13 cellular contexts compared by ENCODE assay signal in genomic region chr20:1533059-1533458, GRCh38. TPM values are rescaled to one million over a fixed set of nuclear protein-coding genes. Genes with fewer than 3 reads are reported as not detected.
DNase-seq lines count a peak whose midpoint lies in the region; ATAC-seq and TF ChIP-seq lines count a peak whose summit lies in the region.
"Had no signal": no experiment of that assay in that cellular context is flagged by ENCODE, and none has a peak within 500 bp of the region (broad histone marks: within the 10 kb centered on the region; RNA-seq: fewer than 3 reads in every experiment).

No MANE protein-coding gene starts in this region.

- ATAC-seq in esophagus mucosa, result peak; percentile 38
- no peak for ATAC-seq in HG03469 (IDR thresholded peaks at IDR 0.05; ENCODE audit: unreplicated experiment)
- ATAC-seq: left colon; stimulated activated naive B cell treated with anti-CD40 and anti-IgM and Interleukin-4, amounts not matched to agents 10 μg/mL and 1 μg/mL and 100 μg/mL, for 72 hours had no signal

- DNase-seq in AG20443 (ENCODE audit: low spot score), result peak; percentile 20
- DNase-seq in EL, result peak; percentile 18
- DNase-seq in NCI-H460 (ENCODE audit: extremely low read depth, low read depth), result peak; percentile 21
- DNase-seq in NCI-H2227 (lab: John Stamatoyannopoulos, UW; ENCODE audit: unreplicated experiment), result no peak
- no peak for DNase-seq in endothelial cell (ENCODE audit: low spot score)
- DNase-seq: activated effector memory CD4-positive, alpha-beta T cell treated with Interleukin-2 at 50 U/mL for 16 hours; DMS53; left colon; NCI-H2081 treated with DMSO at 0.1 percent for 48 hours; stimulated activated naive B cell treated with anti-CD40 and anti-IgM and Interleukin-4, amounts not matched to agents 10 μg/mL and 1 μg/mL and 100 μg/mL, for 72 hours had no signal

- H3K4me1 Mint-ChIP-seq in endothelial cell (ENCODE audit: unreplicated experiment), result no peaks in the 10 kb centered on the region
- H3K4me1 Mint-ChIP-seq: central memory CD8-positive, alpha-beta T cell had no signal

- no peak overlapping the region for H3K27ac Mint-ChIP-seq in endothelial cell (ENCODE audit: unreplicated experiment)

- no peaks in the 10 kb centered on the region for H3K27me3 Mint-ChIP-seq in endothelial cell (ENCODE audit: unreplicated experiment)
- H3K27me3 Mint-ChIP-seq: stimulated activated naive B cell treated with anti-CD40 and anti-IgM and Interleukin-4, amounts not matched to agents 10 μg/mL and 1 μg/mL and 100 μg/mL, for 72 hours had no signal

- no peaks in the 10 kb centered on the region for H3K9me3 Mint-ChIP-seq in endothelial cell (ENCODE audit: unreplicated experiment)
- H3K9me3 Mint-ChIP-seq: central memory CD8-positive, alpha-beta T cell; stimulated activated naive B cell treated with anti-CD40 and anti-IgM and Interleukin-4, amounts not matched to agents 10 μg/mL and 1 μg/mL and 100 μg/mL, for 72 hours had no signal

- TF ChIP-seq CTCF in endothelial cell (IDR thresholded peaks at IDR 0.05; ENCODE audit: unreplicated experiment), result no peak

- no peaks in the 10 kb centered on the region for H3K36me3 Mint-ChIP-seq in endothelial cell (ENCODE audit: low read depth, unreplicated experiment)

- no peak overlapping the region for H3K4me3 Mint-ChIP-seq in endothelial cell (ENCODE audit: unreplicated experiment)
- H3K4me3 Mint-ChIP-seq: central memory CD8-positive, alpha-beta T cell; stimulated activated naive B cell treated with anti-CD40 and anti-IgM and Interleukin-4, amounts not matched to agents 10 μg/mL and 1 μg/mL and 100 μg/mL, for 72 hours had no signal

RNA-seq across cellular contexts. Expression of gene SIRPD, which starts 24.4 kb away (rescaled TPM):
- total RNA-seq in NCI-H460 (2014; rRNA removed; shearing (Covaris generic)), result not detected in 2 replicates
- polyA plus RNA-seq in NCI-H460 (2014; cell fraction: nucleus; rRNA removed), result not detected in 2 replicates
- total RNA-seq in esophagus mucosa (not detected), endothelial cell (ENCODE audit: unreplicated experiment) (not detected)
- total RNA-seq: left colon had no signal

RNA-seq across cellular contexts. Expression of gene SIRPB2, which starts 41.8 kb away (rescaled TPM):
- not detected in 2 replicates for total RNA-seq in NCI-H460 (2014; rRNA removed; shearing (Covaris generic))
- not detected in 2 replicates for polyA plus RNA-seq in NCI-H460 (2014; cell fraction: nucleus; rRNA removed)
- total RNA-seq in esophagus mucosa, result 1.0 TPM
- 41.5 TPM for total RNA-seq in endothelial cell (ENCODE audit: unreplicated experiment)

Comparison
In these comparisons a context has a peak if more than half of its experiments do, and no peak if none do; other contexts are left out.
1. DNase-seq: peak in AG20443 (single experiment), EL (single experiment) and NCI-H460 (single experiment); none in NCI-H2227 (single experiment) and endothelial cell (single experiment).
2. RNA of gene SIRPB2, which starts 41.8 kb away (total RNA-seq): 41.5 TPM in endothelial cell (single experiment); 1.0 TPM in esophagus mucosa (single experiment) and not detected in NCI-H460; every median in the first group is over 10 times any median in the second.